ENCODE assay signal across 8 cellular contexts in genomic region chr19:11197291-11198174, GRCh38. TPM values are rescaled to one million over a fixed set of nuclear protein-coding genes. Genes with fewer than 3 reads are reported as not detected.
DNase-seq lines count a peak whose midpoint lies in the region; ATAC-seq and TF ChIP-seq lines count a peak whose summit lies in the region.

Gene KANK2 (minus strand): TSS chr19:11197545. CDS start chr19:11194511, 3,034 bp downstream.

- ATAC-seq in GM19328 (IDR thresholded peaks at IDR 0.05; ENCODE audit: unreplicated experiment), result peak; percentile 75
- ATAC-seq in HG03565 (IDR thresholded peaks at IDR 0.05; ENCODE audit: unreplicated experiment), result peak; percentile 65

- POLR2A ChIA-PET in BJ (lab: Charles Lee), result no interaction called here

- WGBS in mesodermal cell (ENCODE audit: insufficient coverage in 2 of 2), 2 experiments, result 2 to 5% methylated on average over 28 to 32 of the region's 78 CpGs

- peak within 1 kb of the TSS; percentile 99 for H3K4me3 ChIP-seq in BJ (ENCODE audit: low read depth, low read length)
- H3K4me3 ChIP-seq in mesodermal cell (ENCODE audit: extremely low read depth, insufficient read depth, low read length, poor library complexity, severe bottlenecking), result peak within 1 kb of the TSS; percentile 89

- no peaks in the 10 kb centered on the region for H3K27me3 ChIP-seq in BJ (ENCODE audit: control insufficient read depth, insufficient read depth, low read length)

- H3K36me3 ChIP-seq in BJ (ENCODE audit: control insufficient read depth, insufficient read depth, low read length), result peaks cover 25% of the 10 kb centered on the region
- H3K36me3 ChIP-seq in mesodermal cell (ENCODE audit: control insufficient read depth, insufficient read depth, low read length), result peaks cover 38% of the 10 kb centered on the region

- no peaks in the 10 kb centered on the region for H3K9me3 ChIP-seq in mesodermal cell (ENCODE audit: control insufficient read depth, low read length)

- DNase-seq in BJ (ENCODE audit: low read depth) (no peak), NOMO-1 treated with DMSO at 0.1 percent for 48 hours (lab: John Stamatoyannopoulos, UW; ENCODE audit: unreplicated experiment) (peak; percentile 78)
- peak; percentile 92 for DNase-seq in activated CD8-positive, alpha-beta memory T cell treated with anti-CD3 and anti-CD28 coated beads, Interleukin-2, amount 50 U/mL, for 48 hours
- DNase-seq in stimulated activated CD8-positive, alpha-beta memory T cell treated with anti-CD3 and anti-CD28 coated beads, Interleukin-15, amount 100 ng/mL, for 24 hours (ENCODE audit: low read depth), result peak; percentile 62

- CTCF ChIA-PET in BJ (lab: Yijun Ruan, JAX), result interaction anchor here (0.9 to 2.2 kb wide), 5 partner anchors 8 to 59 kb away, joined by 3 to 13 read pairs (median 3); no protein-coding TSS in a partner anchor

- peaks cover 14% of the 10 kb centered on the region for H3K4me1 ChIP-seq in mesodermal cell (ENCODE audit: control insufficient read depth, insufficient read depth, low read length, poor library complexity, severe bottlenecking)

- in situ Hi-C loops in endometrial microvascular endothelial cells (cut with HindIII; ENCODE audit: inconsistent ontology term, low pct_unique_long_range_greater_than_20kb, low sequenced_read_pairs), result no loop called here

- no peak for TF ChIP-seq CTCF in BJ (IDR thresholded peaks at IDR 0.05; ENCODE audit: insufficient read depth, low read depth, low read length)

- H3K27ac ChIP-seq in mesodermal cell (ENCODE audit: low read depth, low read length, severe bottlenecking), result peak within 1 kb of the TSS; percentile 45

RNA-seq across cellular contexts. Expression of gene KANK2, which starts in this region (rescaled TPM):
- polyA plus RNA-seq in BJ (2011; rRNA removed), result 113 and 176 TPM in 2 replicates
- 199 and 254 TPM in 2 replicates for polyA minus RNA-seq in BJ (2011; rRNA and poly(A)+ RNA removed)
- 85.2 TPM for total RNA-seq in endometrial microvascular endothelial cells (ENCODE audit: inconsistent ontology term)
- 50.4 TPM for polyA plus RNA-seq in mesodermal cell (2013, experiment 1 of 2)
- polyA plus RNA-seq in mesodermal cell (2013, experiment 2 of 2), result 48.5 TPM
